Comparison of ENCODE assay signal across 1 cellular context in the genomic region with DNA sequence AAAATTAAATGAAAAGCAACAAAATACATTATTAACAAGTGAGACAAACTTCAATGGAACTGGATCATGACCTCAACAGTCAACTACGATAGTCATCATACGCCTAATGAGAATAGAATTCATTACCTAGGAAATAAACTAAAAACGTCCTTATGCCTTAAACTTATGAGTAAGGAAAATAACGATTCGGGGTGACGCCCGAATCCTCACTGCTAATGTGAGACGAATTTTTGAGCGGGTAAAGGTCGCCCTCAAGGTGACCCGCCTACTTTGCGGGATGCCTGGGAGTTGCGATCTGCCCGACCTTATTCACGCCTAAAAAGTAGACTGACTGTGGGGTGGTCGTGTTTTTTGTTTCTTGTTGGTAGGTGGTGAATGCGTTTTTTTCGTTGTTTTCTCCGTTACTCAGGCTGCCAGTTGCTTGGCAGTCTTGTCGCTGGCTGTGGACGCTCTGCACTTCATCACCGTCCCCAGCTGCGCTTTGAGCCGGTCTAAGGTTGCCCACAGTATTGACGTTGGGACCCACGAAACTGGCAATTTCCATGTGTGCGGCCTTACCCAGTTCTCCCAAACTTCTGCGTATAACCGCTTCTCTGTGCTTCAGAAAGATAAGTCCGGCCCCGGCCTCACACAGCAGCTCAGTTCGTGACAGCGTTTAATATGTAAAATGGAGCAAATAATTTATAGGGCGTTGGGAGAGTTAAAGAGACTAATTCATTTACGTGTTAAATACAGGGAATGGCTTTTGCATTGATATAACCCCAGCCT.
TF ChIP-seq lines count a peak whose summit lies in the region.

No MANE protein-coding gene starts in this region.

TF ChIP-seq in HepG2, 621 proteins besides CTCF, POLR2A, EP300 and RAD21 (continued from another document and continues in another):
- TF ChIP-seq KAT8 (CRISPR knock-in tag; IDR thresholded peaks at IDR 0.05), result peak; percentile 85; the same call in 1 of the 2 replicates
- peak; percentile 40; the same call in 1 of the 2 replicates for TF ChIP-seq ZNF7 (CRISPR knock-in tag; IDR thresholded peaks at IDR 0.05)
- 0 out of 2 replicates have a peak, but pooled peaks have one; percentile 14 for TF ChIP-seq ZNF709 (CRISPR knock-in tag; IDR thresholded peaks at IDR 0.05)
- TF ChIP-seq, protein P1, sequence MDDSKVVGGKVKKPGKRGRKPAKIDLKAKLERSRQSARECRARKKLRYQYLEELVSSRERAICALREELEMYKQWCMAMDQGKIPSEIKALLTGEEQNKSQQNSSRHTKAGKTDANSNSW (CRISPR knock-in tag; IDR thresholded peaks at IDR 0.05; ENCODE audit: borderline replicate concordance), result no peak
- no peak; the same call in 1 of the 2 replicates for TF ChIP-seq ZNF546 (CRISPR knock-in tag; conservative IDR thresholded peaks at IDR 0.05)
- no peak for TF ChIP-seq NFE2 (CRISPR knock-in tag; IDR thresholded peaks at IDR 0.05)
- TF ChIP-seq CBX1 (IDR thresholded peaks at IDR 0.05; ENCODE audit: low read depth), result peak; percentile 100
- TF ChIP-seq MATR3 (CRISPR knock-in tag; IDR thresholded peaks at IDR 0.05), result no peak
- TF ChIP-seq HNRNPK (IDR thresholded peaks at IDR 0.05; ENCODE audit: low read depth, low read length, poor library complexity, severe bottlenecking), result no peak
- no peak for TF ChIP-seq TAF15 (IDR thresholded peaks at IDR 0.05; ENCODE audit: low read depth, low read length, poor library complexity, severe bottlenecking)
- TF ChIP-seq ZNF788 (CRISPR knock-in tag; IDR thresholded peaks at IDR 0.05; ENCODE audit: borderline replicate concordance), result no peak; the same call in 1 of the 2 replicates
- TF ChIP-seq, protein P2, sequence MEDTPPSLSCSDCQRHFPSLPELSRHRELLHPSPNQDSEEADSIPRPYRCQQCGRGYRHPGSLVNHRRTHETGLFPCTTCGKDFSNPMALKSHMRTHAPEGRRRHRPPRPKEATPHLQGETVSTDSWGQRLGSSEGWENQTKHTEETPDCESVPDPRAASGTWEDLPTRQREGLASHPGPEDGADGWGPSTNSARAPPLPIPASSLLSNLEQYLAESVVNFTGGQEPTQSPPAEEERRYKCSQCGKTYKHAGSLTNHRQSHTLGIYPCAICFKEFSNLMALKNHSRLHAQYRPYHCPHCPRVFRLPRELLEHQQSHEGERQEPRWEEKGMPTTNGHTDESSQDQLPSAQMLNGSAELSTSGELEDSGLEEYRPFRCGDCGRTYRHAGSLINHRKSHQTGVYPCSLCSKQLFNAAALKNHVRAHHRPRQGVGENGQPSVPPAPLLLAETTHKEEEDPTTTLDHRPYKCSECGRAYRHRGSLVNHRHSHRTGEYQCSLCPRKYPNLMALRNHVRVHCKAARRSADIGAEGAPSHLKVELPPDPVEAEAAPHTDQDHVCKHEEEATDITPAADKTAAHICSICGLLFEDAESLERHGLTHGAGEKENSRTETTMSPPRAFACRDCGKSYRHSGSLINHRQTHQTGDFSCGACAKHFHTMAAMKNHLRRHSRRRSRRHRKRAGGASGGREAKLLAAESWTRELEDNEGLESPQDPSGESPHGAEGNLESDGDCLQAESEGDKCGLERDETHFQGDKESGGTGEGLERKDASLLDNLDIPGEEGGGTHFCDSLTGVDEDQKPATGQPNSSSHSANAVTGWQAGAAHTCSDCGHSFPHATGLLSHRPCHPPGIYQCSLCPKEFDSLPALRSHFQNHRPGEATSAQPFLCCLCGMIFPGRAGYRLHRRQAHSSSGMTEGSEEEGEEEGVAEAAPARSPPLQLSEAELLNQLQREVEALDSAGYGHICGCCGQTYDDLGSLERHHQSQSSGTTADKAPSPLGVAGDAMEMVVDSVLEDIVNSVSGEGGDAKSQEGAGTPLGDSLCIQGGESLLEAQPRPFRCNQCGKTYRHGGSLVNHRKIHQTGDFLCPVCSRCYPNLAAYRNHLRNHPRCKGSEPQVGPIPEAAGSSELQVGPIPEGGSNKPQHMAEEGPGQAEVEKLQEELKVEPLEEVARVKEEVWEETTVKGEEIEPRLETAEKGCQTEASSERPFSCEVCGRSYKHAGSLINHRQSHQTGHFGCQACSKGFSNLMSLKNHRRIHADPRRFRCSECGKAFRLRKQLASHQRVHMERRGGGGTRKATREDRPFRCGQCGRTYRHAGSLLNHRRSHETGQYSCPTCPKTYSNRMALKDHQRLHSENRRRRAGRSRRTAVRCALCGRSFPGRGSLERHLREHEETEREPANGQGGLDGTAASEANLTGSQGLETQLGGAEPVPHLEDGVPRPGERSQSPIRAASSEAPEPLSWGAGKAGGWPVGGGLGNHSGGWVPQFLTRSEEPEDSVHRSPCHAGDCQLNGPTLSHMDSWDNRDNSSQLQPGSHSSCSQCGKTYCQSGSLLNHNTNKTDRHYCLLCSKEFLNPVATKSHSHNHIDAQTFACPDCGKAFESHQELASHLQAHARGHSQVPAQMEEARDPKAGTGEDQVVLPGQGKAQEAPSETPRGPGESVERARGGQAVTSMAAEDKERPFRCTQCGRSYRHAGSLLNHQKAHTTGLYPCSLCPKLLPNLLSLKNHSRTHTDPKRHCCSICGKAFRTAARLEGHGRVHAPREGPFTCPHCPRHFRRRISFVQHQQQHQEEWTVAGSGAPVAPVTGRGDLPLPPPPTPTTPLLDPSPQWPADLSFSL (CRISPR knock-in tag; IDR thresholded peaks at IDR 0.05), result no peak
- peak; percentile 98 for TF ChIP-seq HOXA9 (CRISPR knock-in tag; IDR thresholded peaks at IDR 0.05; ENCODE audit: borderline replicate concordance)
- TF ChIP-seq ZNF3 (CRISPR knock-in tag; IDR thresholded peaks at IDR 0.05), result peak; percentile 87
- TF ChIP-seq ZNF138 (CRISPR knock-in tag; IDR thresholded peaks at IDR 0.05; ENCODE audit: low read depth), result no peak
- TF ChIP-seq ZNF232 (CRISPR knock-in tag; IDR thresholded peaks at IDR 0.05; ENCODE audit: borderline replicate concordance), result no peak; the same call in 1 of the 2 replicates
- TF ChIP-seq ADNP (CRISPR knock-in tag; IDR thresholded peaks at IDR 0.05), result no peak
- TF ChIP-seq HNF4A (CRISPR knock-in tag; IDR thresholded peaks at IDR 0.05), result peak; percentile 67
- TF ChIP-seq HMG20A (CRISPR knock-in tag; IDR thresholded peaks at IDR 0.05; ENCODE audit: borderline replicate concordance), result peak; percentile 57; the same call in 1 of the 2 replicates
- peak; percentile 32; the same call in 1 of the 2 replicates for TF ChIP-seq STAG1 (CRISPR knock-in tag; IDR thresholded peaks at IDR 0.05)
- TF ChIP-seq ZNF572 (CRISPR knock-in tag; IDR thresholded peaks at IDR 0.05), result no peak
- TF ChIP-seq, protein P3, sequence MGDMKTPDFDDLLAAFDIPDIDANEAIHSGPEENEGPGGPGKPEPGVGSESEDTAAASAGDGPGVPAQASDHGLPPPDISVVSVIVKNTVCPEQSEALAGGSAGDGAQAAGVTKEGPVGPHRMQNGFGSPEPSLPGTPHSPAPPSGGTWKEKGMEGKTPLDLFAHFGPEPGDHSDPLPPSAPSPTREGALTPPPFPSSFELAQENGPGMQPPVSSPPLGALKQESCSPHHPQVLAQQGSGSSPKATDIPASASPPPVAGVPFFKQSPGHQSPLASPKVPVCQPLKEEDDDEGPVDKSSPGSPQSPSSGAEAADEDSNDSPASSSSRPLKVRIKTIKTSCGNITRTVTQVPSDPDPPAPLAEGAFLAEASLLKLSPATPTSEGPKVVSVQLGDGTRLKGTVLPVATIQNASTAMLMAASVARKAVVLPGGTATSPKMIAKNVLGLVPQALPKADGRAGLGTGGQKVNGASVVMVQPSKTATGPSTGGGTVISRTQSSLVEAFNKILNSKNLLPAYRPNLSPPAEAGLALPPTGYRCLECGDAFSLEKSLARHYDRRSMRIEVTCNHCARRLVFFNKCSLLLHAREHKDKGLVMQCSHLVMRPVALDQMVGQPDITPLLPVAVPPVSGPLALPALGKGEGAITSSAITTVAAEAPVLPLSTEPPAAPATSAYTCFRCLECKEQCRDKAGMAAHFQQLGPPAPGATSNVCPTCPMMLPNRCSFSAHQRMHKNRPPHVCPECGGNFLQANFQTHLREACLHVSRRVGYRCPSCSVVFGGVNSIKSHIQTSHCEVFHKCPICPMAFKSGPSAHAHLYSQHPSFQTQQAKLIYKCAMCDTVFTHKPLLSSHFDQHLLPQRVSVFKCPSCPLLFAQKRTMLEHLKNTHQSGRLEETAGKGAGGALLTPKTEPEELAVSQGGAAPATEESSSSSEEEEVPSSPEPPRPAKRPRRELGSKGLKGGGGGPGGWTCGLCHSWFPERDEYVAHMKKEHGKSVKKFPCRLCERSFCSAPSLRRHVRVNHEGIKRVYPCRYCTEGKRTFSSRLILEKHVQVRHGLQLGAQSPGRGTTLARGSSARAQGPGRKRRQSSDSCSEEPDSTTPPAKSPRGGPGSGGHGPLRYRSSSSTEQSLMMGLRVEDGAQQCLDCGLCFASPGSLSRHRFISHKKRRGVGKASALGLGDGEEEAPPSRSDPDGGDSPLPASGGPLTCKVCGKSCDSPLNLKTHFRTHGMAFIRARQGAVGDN (CRISPR knock-in tag; IDR thresholded peaks at IDR 0.05), result peak; percentile 34; the same call in 1 of the 2 replicates
- peak; percentile 56; the same call in 1 of the 2 replicates for TF ChIP-seq ZNF263 (CRISPR knock-in tag; IDR thresholded peaks at IDR 0.05)
- TF ChIP-seq, protein P4, sequence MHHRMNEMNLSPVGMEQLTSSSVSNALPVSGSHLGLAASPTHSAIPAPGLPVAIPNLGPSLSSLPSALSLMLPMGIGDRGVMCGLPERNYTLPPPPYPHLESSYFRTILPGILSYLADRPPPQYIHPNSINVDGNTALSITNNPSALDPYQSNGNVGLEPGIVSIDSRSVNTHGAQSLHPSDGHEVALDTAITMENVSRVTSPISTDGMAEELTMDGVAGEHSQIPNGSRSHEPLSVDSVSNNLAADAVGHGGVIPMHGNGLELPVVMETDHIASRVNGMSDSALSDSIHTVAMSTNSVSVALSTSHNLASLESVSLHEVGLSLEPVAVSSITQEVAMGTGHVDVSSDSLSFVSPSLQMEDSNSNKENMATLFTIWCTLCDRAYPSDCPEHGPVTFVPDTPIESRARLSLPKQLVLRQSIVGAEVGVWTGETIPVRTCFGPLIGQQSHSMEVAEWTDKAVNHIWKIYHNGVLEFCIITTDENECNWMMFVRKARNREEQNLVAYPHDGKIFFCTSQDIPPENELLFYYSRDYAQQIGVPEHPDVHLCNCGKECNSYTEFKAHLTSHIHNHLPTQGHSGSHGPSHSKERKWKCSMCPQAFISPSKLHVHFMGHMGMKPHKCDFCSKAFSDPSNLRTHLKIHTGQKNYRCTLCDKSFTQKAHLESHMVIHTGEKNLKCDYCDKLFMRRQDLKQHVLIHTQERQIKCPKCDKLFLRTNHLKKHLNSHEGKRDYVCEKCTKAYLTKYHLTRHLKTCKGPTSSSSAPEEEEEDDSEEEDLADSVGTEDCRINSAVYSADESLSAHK (CRISPR knock-in tag; IDR thresholded peaks at IDR 0.05; ENCODE audit: borderline replicate concordance), result peak; percentile 95; the same call in 1 of the 2 replicates
- TF ChIP-seq, protein P5, sequence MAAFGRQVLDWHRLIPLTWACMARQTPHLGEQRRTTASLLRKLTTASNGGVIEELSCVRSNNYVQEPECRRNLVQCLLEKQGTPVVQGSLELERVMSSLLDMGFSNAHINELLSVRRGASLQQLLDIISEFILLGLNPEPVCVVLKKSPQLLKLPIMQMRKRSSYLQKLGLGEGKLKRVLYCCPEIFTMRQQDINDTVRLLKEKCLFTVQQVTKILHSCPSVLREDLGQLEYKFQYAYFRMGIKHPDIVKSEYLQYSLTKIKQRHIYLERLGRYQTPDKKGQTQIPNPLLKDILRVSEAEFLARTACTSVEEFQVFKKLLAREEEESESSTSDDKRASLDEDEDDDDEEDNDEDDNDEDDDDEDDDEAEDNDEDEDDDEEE (CRISPR knock-in tag; IDR thresholded peaks at IDR 0.05), result no peak
- peak; percentile 53; the same call in 1 of the 2 replicates for TF ChIP-seq SP5 (CRISPR knock-in tag; IDR thresholded peaks at IDR 0.05; ENCODE audit: borderline replicate concordance, low read depth)
- TF ChIP-seq, protein P6, sequence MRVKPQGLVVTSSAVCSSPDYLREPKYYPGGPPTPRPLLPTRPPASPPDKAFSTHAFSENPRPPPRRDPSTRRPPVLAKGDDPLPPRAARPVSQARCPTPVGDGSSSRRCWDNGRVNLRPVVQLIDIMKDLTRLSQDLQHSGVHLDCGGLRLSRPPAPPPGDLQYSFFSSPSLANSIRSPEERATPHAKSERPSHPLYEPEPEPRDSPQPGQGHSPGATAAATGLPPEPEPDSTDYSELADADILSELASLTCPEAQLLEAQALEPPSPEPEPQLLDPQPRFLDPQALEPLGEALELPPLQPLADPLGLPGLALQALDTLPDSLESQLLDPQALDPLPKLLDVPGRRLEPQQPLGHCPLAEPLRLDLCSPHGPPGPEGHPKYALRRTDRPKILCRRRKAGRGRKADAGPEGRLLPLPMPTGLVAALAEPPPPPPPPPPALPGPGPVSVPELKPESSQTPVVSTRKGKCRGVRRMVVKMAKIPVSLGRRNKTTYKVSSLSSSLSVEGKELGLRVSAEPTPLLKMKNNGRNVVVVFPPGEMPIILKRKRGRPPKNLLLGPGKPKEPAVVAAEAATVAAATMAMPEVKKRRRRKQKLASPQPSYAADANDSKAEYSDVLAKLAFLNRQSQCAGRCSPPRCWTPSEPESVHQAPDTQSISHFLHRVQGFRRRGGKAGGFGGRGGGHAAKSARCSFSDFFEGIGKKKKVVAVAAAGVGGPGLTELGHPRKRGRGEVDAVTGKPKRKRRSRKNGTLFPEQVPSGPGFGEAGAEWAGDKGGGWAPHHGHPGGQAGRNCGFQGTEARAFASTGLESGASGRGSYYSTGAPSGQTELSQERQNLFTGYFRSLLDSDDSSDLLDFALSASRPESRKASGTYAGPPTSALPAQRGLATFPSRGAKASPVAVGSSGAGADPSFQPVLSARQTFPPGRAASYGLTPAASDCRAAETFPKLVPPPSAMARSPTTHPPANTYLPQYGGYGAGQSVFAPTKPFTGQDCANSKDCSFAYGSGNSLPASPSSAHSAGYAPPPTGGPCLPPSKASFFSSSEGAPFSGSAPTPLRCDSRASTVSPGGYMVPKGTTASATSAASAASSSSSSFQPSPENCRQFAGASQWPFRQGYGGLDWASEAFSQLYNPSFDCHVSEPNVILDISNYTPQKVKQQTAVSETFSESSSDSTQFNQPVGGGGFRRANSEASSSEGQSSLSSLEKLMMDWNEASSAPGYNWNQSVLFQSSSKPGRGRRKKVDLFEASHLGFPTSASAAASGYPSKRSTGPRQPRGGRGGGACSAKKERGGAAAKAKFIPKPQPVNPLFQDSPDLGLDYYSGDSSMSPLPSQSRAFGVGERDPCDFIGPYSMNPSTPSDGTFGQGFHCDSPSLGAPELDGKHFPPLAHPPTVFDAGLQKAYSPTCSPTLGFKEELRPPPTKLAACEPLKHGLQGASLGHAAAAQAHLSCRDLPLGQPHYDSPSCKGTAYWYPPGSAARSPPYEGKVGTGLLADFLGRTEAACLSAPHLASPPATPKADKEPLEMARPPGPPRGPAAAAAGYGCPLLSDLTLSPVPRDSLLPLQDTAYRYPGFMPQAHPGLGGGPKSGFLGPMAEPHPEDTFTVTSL (CRISPR knock-in tag; IDR thresholded peaks at IDR 0.05; ENCODE audit: borderline replicate concordance), result peak; percentile 77; the same call in 1 of the 2 replicates
- TF ChIP-seq ZNF180 (CRISPR knock-in tag; IDR thresholded peaks at IDR 0.05; ENCODE audit: borderline replicate concordance, low read depth), result peak; percentile 90; the same call in 1 of the 2 replicates
- TF ChIP-seq NKX3-1 (CRISPR knock-in tag; IDR thresholded peaks at IDR 0.05), result no peak; the same call in none of the 2 replicates
- TF ChIP-seq SATB2 (CRISPR knock-in tag; IDR thresholded peaks at IDR 0.05), result peak; percentile 84
- TF ChIP-seq NPAS2 (CRISPR knock-in tag; IDR thresholded peaks at IDR 0.05; ENCODE audit: borderline replicate concordance), result no peak
- TF ChIP-seq AGO2 (optimal IDR thresholded peaks at IDR 0.05; ENCODE audit: low read depth, low read length), result peak; percentile 8
- peak; percentile 77; the same call in 1 of the 2 replicates for TF ChIP-seq FOXK2 (IDR thresholded peaks at IDR 0.05)
